Comparison of ENCODE assay signal across 8 cellular contexts in the genomic region with DNA sequence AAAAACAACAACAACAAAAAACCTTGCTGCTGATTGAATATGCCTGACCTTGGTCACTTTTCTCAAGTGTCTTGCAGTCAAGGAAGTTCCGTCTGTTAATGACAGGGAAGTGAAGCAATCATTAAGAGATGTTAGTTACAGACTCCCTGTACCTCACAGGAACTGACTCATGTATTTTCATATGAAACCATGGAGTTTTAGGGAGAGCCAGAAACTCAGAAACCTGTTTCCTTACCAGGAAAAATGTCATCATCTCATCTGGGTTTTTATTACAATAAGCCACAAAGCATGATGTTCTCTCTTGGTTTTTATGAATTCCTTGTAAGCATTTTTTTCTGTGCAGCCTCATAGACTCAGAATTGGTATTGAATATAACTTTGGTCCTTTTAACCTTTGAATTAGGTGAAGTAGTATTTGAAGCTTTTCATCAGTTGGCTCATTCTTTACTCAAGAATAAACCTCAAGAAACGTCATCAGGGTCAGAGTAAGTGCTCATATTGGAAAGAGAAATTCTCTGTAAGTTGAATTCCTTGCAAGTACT. TPM values are rescaled to one million over a fixed set of nuclear protein-coding genes. Genes with fewer than 3 reads are reported as not detected.
DNase-seq lines count a peak whose midpoint lies in the region; ATAC-seq and TF ChIP-seq lines count a peak whose summit lies in the region.

No MANE protein-coding gene starts in this region.

- H3K4me1 ChIP-seq in CD8-positive, alpha-beta memory T cell (ENCODE audit: insufficient read depth, low read length): no peaks in the 10 kb centered on the region
- H3K4me1 ChIP-seq in duodenal mucosa (ENCODE audit: control insufficient read depth in 1 of 2, insufficient read depth in 2 of 2, low read length in 2 of 2): peaks cover 11 to 21% of the 10 kb centered on the region in 2 donors

- peak overlapping the region; percentile 13 to 18 for H3K9ac ChIP-seq in duodenal mucosa (ENCODE audit: low read depth in 1 of 2, low read length in 2 of 2)

- peaks cover 0 to 5% (median 0%) of the 10 kb centered on the region in 3 donors for H3K36me3 Mint-ChIP-seq in CD8-positive, alpha-beta memory T cell
- peaks cover 3% of the 10 kb centered on the region for H3K36me3 Mint-ChIP-seq in nephron (ENCODE audit: low read depth)

- POLR2A ChIA-PET in CD8-positive, alpha-beta memory T cell (lab: Charles Lee): no interaction called here

- CTCF ChIA-PET in CD8-positive, alpha-beta memory T cell (lab: Charles Lee): no interaction called here

- no peak for ATAC-seq in GM21528 (IDR thresholded peaks at IDR 0.05; ENCODE audit: low FRiP score, unreplicated experiment)
- no peak for ATAC-seq in HG03097 (IDR thresholded peaks at IDR 0.05; ENCODE audit: low FRiP score, unreplicated experiment)
- no peak for ATAC-seq in GM19328 (IDR thresholded peaks at IDR 0.05; ENCODE audit: unreplicated experiment)

- DNase-seq in CD8-positive, alpha-beta memory T cell: no peak
- DNase-seq in C1 segment of cervical spinal cord (lab: John Stamatoyannopoulos, UW): no peak

- no peaks in the 10 kb centered on the region for H3K27me3 Mint-ChIP-seq in CD8-positive, alpha-beta memory T cell
- no peaks in the 10 kb centered on the region for H3K27me3 Mint-ChIP-seq in nephron (ENCODE audit: low read depth)

- peak overlapping the region; percentile 17 for H3K27ac ChIP-seq in CD8-positive, alpha-beta memory T cell (ENCODE audit: low read depth, low read length)
- no peak overlapping the region for H3K27ac ChIP-seq in duodenal mucosa (ENCODE audit: low read depth, low read length)

- no peaks in the 10 kb centered on the region for H3K9me3 Mint-ChIP-seq in CD8-positive, alpha-beta memory T cell
- no peaks in the 10 kb centered on the region for H3K9me3 Mint-ChIP-seq in nephron

- H3K4me3 Mint-ChIP-seq in CD8-positive, alpha-beta memory T cell: no peak overlapping the region
- H3K4me3 Mint-ChIP-seq in nephron: no peak overlapping the region

- no peaks in the 10 kb centered on the region for H3K9me3 ChIP-seq in CD8-positive, alpha-beta memory T cell (ENCODE audit: low read length)
- no peaks in the 10 kb centered on the region for H3K9me3 ChIP-seq in duodenal mucosa (ENCODE audit: control insufficient read depth in 1 of 2, low read length in 2 of 2)

- TF ChIP-seq CTCF in nephron (IDR thresholded peaks at IDR 0.05; ENCODE audit: unreplicated experiment in 3 of 3): no peak

- H3K27ac Mint-ChIP-seq in CD8-positive, alpha-beta memory T cell: peak overlapping the region in 1 of 8 donors; percentile 69
- H3K27ac Mint-ChIP-seq in nephron: peak overlapping the region in 2 of 3 experiments; percentile 26 to 44

- H3K4me1 Mint-ChIP-seq in CD8-positive, alpha-beta memory T cell: peaks cover 2 to 15% (median 8%) of the 10 kb centered on the region in 3 donors
- H3K4me1 Mint-ChIP-seq in nephron: peaks cover 18% of the 10 kb centered on the region

- no peak overlapping the region for H3K4me3 ChIP-seq in CD8-positive, alpha-beta memory T cell (ENCODE audit: low read length)
- H3K4me3 ChIP-seq in duodenal mucosa (ENCODE audit: low read depth in 1 of 2, low read length in 2 of 2): no peak overlapping the region

- no peaks in the 10 kb centered on the region for H3K27me3 ChIP-seq in CD8-positive, alpha-beta memory T cell (ENCODE audit: insufficient read depth, low read length, poor library complexity, severe bottlenecking)
- H3K27me3 ChIP-seq in duodenal mucosa (ENCODE audit: control insufficient read depth in 1 of 2, insufficient read depth in 2 of 2, low read length in 2 of 2): no peaks in the 10 kb centered on the region

- no peaks in the 10 kb centered on the region for H3K36me3 ChIP-seq in CD8-positive, alpha-beta memory T cell (ENCODE audit: insufficient read depth, low read length)
- no peaks in the 10 kb centered on the region for H3K36me3 ChIP-seq in duodenal mucosa (ENCODE audit: control insufficient read depth in 1 of 2, insufficient read depth in 2 of 2, low read length in 2 of 2)

TF ChIP-seq in PFSK-1, 5 proteins besides CTCF, POLR2A, EP300 and RAD21:
- TF ChIP-seq FOXP2 (optimal IDR thresholded peaks at IDR 0.05; ENCODE audit: borderline replicate concordance, extremely low read depth, extremely low read length, insufficient read depth): no peak
- TF ChIP-seq TAF1 (IDR thresholded peaks at IDR 0.05; ENCODE audit: borderline replicate concordance, insufficient read depth, low read length): no peak
- TF ChIP-seq SIN3A (IDR thresholded peaks at IDR 0.05; ENCODE audit: borderline replicate concordance, insufficient read depth, low read length): 0 out of 2 replicates have a peak, but pooled peaks have one; percentile 36
TF ChIP-seq in PFSK-1: peak in this region for 1.

RNA-seq across cellular contexts. Expression of a gene that starts 10.3 kb away (rescaled TPM):
- total RNA-seq in CD8-positive, alpha-beta memory T cell: 10 to 100 TPM; 33.9 to 35.1 TPM
- polyA plus RNA-seq in CD8-positive, alpha-beta memory T cell: 39.9 TPM
- 23.6 TPM for polyA plus RNA-seq in PFSK-1 (2012; ENCODE audit: insufficient read length, low read depth)

RNA-seq across cellular contexts. Expression of a gene that starts 10.7 kb away (rescaled TPM):
- total RNA-seq in CD8-positive, alpha-beta memory T cell: 10 to 100 TPM; 12.7 to 13.2 TPM
- polyA plus RNA-seq in CD8-positive, alpha-beta memory T cell: 1.4 TPM
- 0.63 TPM for polyA plus RNA-seq in PFSK-1 (2012; ENCODE audit: insufficient read length, low read depth)
